ENCODE assay signal across 8 cellular contexts in the genomic region with DNA sequence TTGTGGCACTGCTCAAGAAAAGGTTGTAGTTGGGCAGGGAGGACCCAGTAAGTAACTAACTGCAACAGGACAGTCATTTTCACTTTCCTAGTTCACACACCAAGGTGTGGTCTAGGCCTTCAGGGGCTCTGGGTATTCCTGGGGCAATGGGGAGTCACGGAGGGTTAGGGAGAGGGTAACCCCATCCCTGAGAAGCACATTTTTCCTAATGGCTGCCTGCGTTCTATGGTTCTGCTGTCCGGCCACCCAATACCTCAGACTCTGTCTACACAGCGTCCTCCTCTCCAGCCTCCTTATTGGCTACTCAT. TPM values are rescaled to one million over a fixed set of nuclear protein-coding genes. Genes with fewer than 3 reads are reported as not detected.
DNase-seq lines count a peak whose midpoint lies in the region; ATAC-seq and TF ChIP-seq lines count a peak whose summit lies in the region.

No MANE protein-coding gene starts in this region.

- H3K27ac ChIP-seq in adrenal gland, result peak overlapping the region in 4 of 5 donors; percentile 56 to 99 (median 93)
- H3K27ac ChIP-seq in layer of hippocampus (ENCODE audit: low read depth, low read length), result peak overlapping the region; percentile 87
- peak overlapping the region; percentile 86 to 89 for H3K27ac ChIP-seq in thoracic aorta

- H3K27me3 ChIP-seq in adrenal gland (no peaks in the 10 kb centered on the region), layer of hippocampus (ENCODE audit: control insufficient read depth, insufficient read depth, low read length) (no peaks in the 10 kb centered on the region), thoracic aorta (replicated peaks; ENCODE audit: insufficient read depth) (no peaks in the 10 kb centered on the region)

- H3K4me3 Mint-ChIP-seq in activated CD4-positive, alpha-beta T cell treated with anti-CD3 and anti-CD28 coated beads, Interleukin-2, amount 10 ng/mL, durations not matched to agents 24 days and 14 days, result peak overlapping the region; percentile 99

- peak overlapping the region; percentile 100 for H3K27ac Mint-ChIP-seq in activated CD4-positive, alpha-beta T cell treated with anti-CD3 and anti-CD28 coated beads, Interleukin-2, amount 10 ng/mL, durations not matched to agents 24 days and 14 days

- peaks cover 48% of the 10 kb centered on the region for H3K4me1 Mint-ChIP-seq in activated CD4-positive, alpha-beta T cell treated with anti-CD3 and anti-CD28 coated beads, Interleukin-2, amount 10 ng/mL, durations not matched to agents 24 days and 14 days

- TF ChIP-seq CTCF in adrenal gland (IDR thresholded peaks at IDR 0.05), result no peak
- no peak for TF ChIP-seq CTCF in thoracic aorta (IDR thresholded peaks at IDR 0.05)
- TF ChIP-seq CTCF in omental fat pad (IDR thresholded peaks at IDR 0.05), result no peak

- TF ChIP-seq POLR2A in adrenal gland (IDR thresholded peaks at IDR 0.05) (no peak), GM18505 (IDR thresholded peaks at IDR 0.05; ENCODE audit: borderline replicate concordance, extremely low read depth, insufficient read depth, insufficient read length) (no peak)

- H3K9me3 ChIP-seq in adrenal gland (replicated peaks in 1 of 3), result no peaks in the 10 kb centered on the region
- no peaks in the 10 kb centered on the region for H3K9me3 ChIP-seq in thoracic aorta

- ATAC-seq in thoracic aorta (ENCODE audit: insufficient number of reproducible peaks, low FRiP score, low read depth) (no peak), omental fat pad (ENCODE audit: low FRiP score) (no peak), GM18505 (IDR thresholded peaks at IDR 0.05; ENCODE audit: unreplicated experiment) (no peak)

- H3K36me3 Mint-ChIP-seq in activated CD4-positive, alpha-beta T cell treated with anti-CD3 and anti-CD28 coated beads, Interleukin-2, amount 10 ng/mL, durations not matched to agents 24 days and 14 days (ENCODE audit: low read depth), result peaks cover 12% of the 10 kb centered on the region

- no peaks in the 10 kb centered on the region for H3K36me3 ChIP-seq in adrenal gland (replicated peaks in 1 of 2)
- H3K36me3 ChIP-seq in thoracic aorta, result no peaks in the 10 kb centered on the region

- 1 to 53% (median 26%) methylated on average over 4 of the region's 4 CpGs for WGBS in adrenal gland, 4 donors

- H3K4me1 ChIP-seq in adrenal gland (replicated peaks in 1 of 2) (peaks cover 0 to 17% of the 10 kb centered on the region in 2 donors), thoracic aorta (ENCODE audit: control insufficient read depth in 1 of 2, low read depth in 2 of 2) (peaks cover 5 to 26% of the 10 kb centered on the region in 2 donors)

- no peaks in the 10 kb centered on the region for H3K27me3 Mint-ChIP-seq in activated CD4-positive, alpha-beta T cell treated with anti-CD3 and anti-CD28 coated beads, Interleukin-2, amount 10 ng/mL, durations not matched to agents 24 days and 14 days

- intact Hi-C loops in activated CD4-positive, alpha-beta T cell treated with anti-CD3 and anti-CD28 coated beads, Interleukin-2, amount 10 ng/mL, durations not matched to agents 24 days and 14 days (cut with micrococcal nuclease), result loop anchor here (1.0 kb wide), 2 partner anchors 33 to 68 kb away; partner anchors contain the start of genes CCDC22 and SYP
- intact Hi-C loops in adrenal gland (cut with DNase I), result no loop called here

- H3K4me3 ChIP-seq in adrenal gland (peak overlapping the region in 2 of 4 donors; percentile 23 to 80), thoracic aorta (peak overlapping the region; percentile 81)

- H3K9me3 Mint-ChIP-seq in activated CD4-positive, alpha-beta T cell treated with anti-CD3 and anti-CD28 coated beads, Interleukin-2, amount 10 ng/mL, durations not matched to agents 24 days and 14 days, result no peaks in the 10 kb centered on the region

- DNase-seq in activated CD4-positive, alpha-beta T cell treated with anti-CD3 and anti-CD28 coated beads, Interleukin-2, amount 10 ng/mL, durations not matched to agents 24 days and 14 days, result no peak
- no peak for DNase-seq in activated CD4-positive, alpha-beta T cell treated with anti-CD3 and anti-CD28 coated beads, Interleukin-2, amount 50 U/mL, for 1 hour
- DNase-seq in adrenal gland (no peak), thoracic aorta (ENCODE audit: low spot score) (no peak), omental fat pad (ENCODE audit: low spot score) (no peak), MV-4-11 (lab: John Stamatoyannopoulos, UW) (no peak)

RNA-seq across cellular contexts. Expression of gene PPP1R3F, which starts 0.9 kb away (rescaled TPM):
- 6.3 and 8.3 TPM in 2 replicates for total RNA-seq in activated CD4-positive, alpha-beta T cell treated with anti-CD3 and anti-CD28 coated beads, Interleukin-2, amount 10 ng/mL, durations not matched to agents 24 days and 14 days
- total RNA-seq in adrenal gland (10 to 100 TPM in 1 of 8 donors, 1 to 10 TPM in 7; 3.5 to 11.6 (median 6.4) TPM), thoracic aorta (10 to 100 TPM; 12.6 to 14.8 TPM), omental fat pad (1 to 10 TPM; 2.6 to 6.5 (median 4.6) TPM)
- polyA plus RNA-seq in adrenal gland, result 1 to 10 TPM; 2.6 to 6.2 (median 4.3) TPM

RNA-seq across cellular contexts. Expression of gene FOXP3, which starts 4.1 kb away (rescaled TPM):
- 13.1 and 14.2 TPM in 2 replicates for total RNA-seq in activated CD4-positive, alpha-beta T cell treated with anti-CD3 and anti-CD28 coated beads, Interleukin-2, amount 10 ng/mL, durations not matched to agents 24 days and 14 days
- total RNA-seq in adrenal gland (under 1 TPM in 4 of 8 donors, not detected in 4; 0.14 to 0.38 (median 0.29) TPM), thoracic aorta (not detected), omental fat pad (not detected)
- polyA plus RNA-seq in adrenal gland, result under 1 TPM; 0.20 to 0.53 (median 0.24) TPM

RNA-seq across cellular contexts. Expression of gene CCDC22, which starts 33.4 kb away (rescaled TPM):
- total RNA-seq in activated CD4-positive, alpha-beta T cell treated with anti-CD3 and anti-CD28 coated beads, Interleukin-2, amount 10 ng/mL, durations not matched to agents 24 days and 14 days, result 25.6 and 25.8 TPM in 2 replicates
- total RNA-seq in adrenal gland (10 to 100 TPM; 15.0 to 24.7 (median 19.8) TPM), thoracic aorta (10 to 100 TPM; 22.3 to 23.2 TPM), omental fat pad (10 to 100 TPM in 2 of 4 donors, 1 to 10 TPM in 2; 8.9 to 14.3 (median 11.1) TPM)
- polyA plus RNA-seq in adrenal gland, result 10 to 100 TPM in 2 of 3 donors, 1 to 10 TPM in 1; 6.0 to 13.6 (median 11.8) TPM

RNA-seq across cellular contexts. Expression of gene GAGE10, which starts 34.8 kb away (rescaled TPM):
- not detected in 2 replicates for total RNA-seq in activated CD4-positive, alpha-beta T cell treated with anti-CD3 and anti-CD28 coated beads, Interleukin-2, amount 10 ng/mL, durations not matched to agents 24 days and 14 days
- not detected for total RNA-seq in adrenal gland
- not detected for polyA plus RNA-seq in adrenal gland
- total RNA-seq in thoracic aorta, result not detected
- not detected for total RNA-seq in omental fat pad

RNA-seq across cellular contexts. Expression of gene CACNA1F, which starts 35.5 kb away (rescaled TPM):
- 0.07 and 0.14 TPM in 2 replicates for total RNA-seq in activated CD4-positive, alpha-beta T cell treated with anti-CD3 and anti-CD28 coated beads, Interleukin-2, amount 10 ng/mL, durations not matched to agents 24 days and 14 days
- under 1 TPM in 2 of 8 donors, not detected in 6; 0.14 to 0.18 TPM for total RNA-seq in adrenal gland
- under 1 TPM in 2 of 3 donors, not detected in 1; 0.13 to 0.24 TPM for polyA plus RNA-seq in adrenal gland
- under 1 TPM in 1 of 2 donors, not detected in 1; 0.81 TPM for total RNA-seq in thoracic aorta
- under 1 TPM; 0.19 to 0.60 (median 0.34) TPM for total RNA-seq in omental fat pad

Comparison
In these comparisons a context has a peak if more than half of its experiments do, and no peak if none do; other contexts are left out.
1. RNA of gene FOXP3, which starts 4.1 kb away (total RNA-seq): 13.1 to 14.2 TPM in activated CD4-positive, alpha-beta T cell treated with anti-CD3 and anti-CD28 coated beads, Interleukin-2, amount 10 ng/mL, durations not matched to agents 24 days and 14 days; 0.14 to 0.38 TPM in adrenal gland, not detected in thoracic aorta and not detected in omental fat pad; every median in the first group is over 10 times any median in the second.
2. Peak in every context shown above with its lines, with median percentiles within 50 percentile points of each other: H3K27ac ChIP-seq.